1 cellular context compared by ENCODE assay signal in genomic region chr16:4316103-4316731, GRCh38.
TF ChIP-seq lines count a peak whose summit lies in the region.

No MANE protein-coding gene starts in this region.

TF ChIP-seq in WTC11, 78 proteins besides CTCF, POLR2A, EP300 and RAD21:
- no peak for TF ChIP-seq E2F5 (CRISPR knock-in tag; IDR thresholded peaks at IDR 0.05)
- TF ChIP-seq HMGXB4 (CRISPR knock-in tag; IDR thresholded peaks at IDR 0.05), result 0 out of 2 replicates have a peak, but pooled peaks have one; percentile 26
- TF ChIP-seq SP1 (CRISPR knock-in tag; conservative IDR thresholded peaks at IDR 0.05), result peak; percentile 2; the same call in 1 of the 2 replicates
- TF ChIP-seq ESRRA (CRISPR knock-in tag; IDR thresholded peaks at IDR 0.05; ENCODE audit: borderline replicate concordance), result no peak
- no peak for TF ChIP-seq ZNF425 (CRISPR knock-in tag; conservative IDR thresholded peaks at IDR 0.05)
